ENCODE assay signal across 8 cellular contexts in the genomic region with DNA sequence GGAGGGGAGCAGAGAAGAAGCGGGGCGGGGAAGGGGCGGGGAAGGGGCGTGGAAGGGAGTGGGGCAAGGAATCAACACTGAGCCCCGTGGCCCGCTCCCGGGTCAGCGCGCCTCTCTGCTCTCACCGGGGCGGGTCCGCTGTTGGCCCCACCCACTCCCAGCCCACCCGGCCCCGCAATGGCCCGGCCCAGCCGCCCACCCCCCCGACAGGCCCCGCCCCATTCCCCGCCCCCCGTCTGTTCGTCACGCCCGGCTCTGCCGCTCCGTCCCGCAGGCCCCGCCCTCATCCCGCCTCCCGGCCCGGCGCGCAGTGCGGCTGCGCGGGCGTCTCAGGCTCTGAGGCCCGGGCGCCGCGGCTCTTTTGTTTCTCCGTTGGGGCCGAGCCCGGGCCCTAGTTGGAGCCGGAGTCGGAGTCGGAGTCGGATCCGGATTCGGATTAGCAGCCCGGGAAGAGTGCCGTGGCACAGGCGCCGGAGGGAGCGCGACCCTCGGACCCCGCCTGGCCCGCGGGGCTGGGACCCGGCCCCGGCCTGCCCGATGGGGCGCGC. TPM values are rescaled to one million over a fixed set of nuclear protein-coding genes. Genes with fewer than 3 reads are reported as not detected.
DNase-seq lines count a peak whose midpoint lies in the region; ATAC-seq and TF ChIP-seq lines count a peak whose summit lies in the region.

A gene (plus strand): TSS at position 310 of the 548 bp plus-strand sequence. CDS start 380 bp downstream, outside the sequence.

- peaks cover 32% of the 10 kb centered on the region for H3K79me2 ChIP-seq in PC-3 (ENCODE audit: low read length)

- no peaks in the 10 kb centered on the region for H3F3A ChIP-seq in PC-3 (ENCODE audit: low read length, unreplicated experiment)

- POLR2A ChIA-PET in PC-3 (lab: Charles Lee; ENCODE audit: unreplicated experiment), result no interaction called here

- CTCF ChIA-PET in PC-3 (lab: Charles Lee), result no interaction called here

- H3K4me3 ChIP-seq in PC-3 (ENCODE audit: low read length) (peak within 1 kb of the TSS; percentile 74), esophagus (ENCODE audit: low read depth in 1 of 2, low read length in 2 of 2) (peak within 1 kb of the TSS; percentile 57 to 70), muscle layer of colon (ENCODE audit: low read depth in 1 of 2, low read length in 2 of 2) (peak within 1 kb of the TSS; percentile 76 to 79)

- peak; percentile 80 for ATAC-seq in GM21723 (IDR thresholded peaks at IDR 0.05; ENCODE audit: unreplicated experiment)
- ATAC-seq in PC-3, result peak; percentile 56

- no peaks in the 10 kb centered on the region for H3K9me3 ChIP-seq in PC-3 (ENCODE audit: low read length)
- no peaks in the 10 kb centered on the region for H3K9me3 ChIP-seq in esophagus (ENCODE audit: control insufficient read depth in 2 of 2, insufficient read depth in 1 of 2, low read depth in 1 of 2, low read length in 1 of 2)
- no peaks in the 10 kb centered on the region for H3K9me3 ChIP-seq in muscle layer of colon (ENCODE audit: low read length)

- H3K9ac ChIP-seq in PC-3 (ENCODE audit: low read length), result peak within 1 kb of the TSS; percentile 79
- H3K9ac ChIP-seq in muscle layer of colon (ENCODE audit: low read length), result peak within 1 kb of the TSS; percentile 69

- no peaks in the 10 kb centered on the region for H3K9me2 ChIP-seq in PC-3 (replicated peaks; ENCODE audit: low read length)

- TF ChIP-seq CTCF in PC-3 (conservative IDR thresholded peaks at IDR 0.05; ENCODE audit: low read depth, low read length), result no peak

- peak within 1 kb of the TSS; percentile 88; the same call in 1 of the 2 replicates for H3K27ac ChIP-seq in PC-3 (ENCODE audit: low read length)
- H3K27ac ChIP-seq in esophagus (ENCODE audit: low read depth in 2 of 2, low read length in 1 of 2), result peak within 1 kb of the TSS; percentile 98 to 99
- H3K27ac ChIP-seq in muscle layer of colon (ENCODE audit: low read depth, low read length), result peak within 1 kb of the TSS; percentile 98

- no peaks in the 10 kb centered on the region for H4K20me1 ChIP-seq in PC-3 (ENCODE audit: low read length)

- H3K27me3 ChIP-seq in PC-3 (ENCODE audit: low read length) (no peaks in the 10 kb centered on the region), esophagus (ENCODE audit: control insufficient read depth in 1 of 2, insufficient read depth in 2 of 2, low read length in 2 of 2) (no peaks in the 10 kb centered on the region), muscle layer of colon (ENCODE audit: control insufficient read depth in 1 of 2, insufficient read depth in 2 of 2, low read length in 2 of 2) (no peaks in the 10 kb centered on the region)

- DNase-seq in DMS53 treated with DMSO at 0.1 percent for 48 hours (lab: John Stamatoyannopoulos, UW; ENCODE audit: unreplicated experiment) (peak; percentile 82), KBM-7 (peak; percentile 78), PC-3 (peak; percentile 96)
- DNase-seq in activated T-cell treated with anti-CD3 and anti-CD28 coated beads, Interleukin-2, amount 50 U/mL, for 1 hour, result peak; percentile 96
- DNase-seq in stimulated activated CD8-positive, alpha-beta memory T cell treated with anti-CD3 and anti-CD28 coated beads, Interleukin-7, amount 100 ng/mL, for 1 hour (ENCODE audit: low read depth in 2 of 2), result peak; percentile 85

- H3K4me1 ChIP-seq in PC-3 (ENCODE audit: insufficient read depth, low read length) (peaks cover 19% of the 10 kb centered on the region), esophagus (ENCODE audit: control insufficient read depth in 2 of 2, insufficient read depth in 2 of 2, low read length in 1 of 2) (peaks cover 4 to 8% of the 10 kb centered on the region in 2 donors), muscle layer of colon (ENCODE audit: insufficient read depth, low read length) (peaks cover 20% of the 10 kb centered on the region)

- intact Hi-C loops in PC-3 (cut with micrococcal nuclease), result loop anchor here (1.0 kb wide), 2 partner anchors 9 to 34 kb away; no protein-coding TSS in a partner anchor

- peak within 1 kb of the TSS; percentile 99 for H3K4me2 ChIP-seq in PC-3 (ENCODE audit: low read length)

- BruUV-seq in PC-3 (replicated peaks; lab: Mats Ljungman, UMichigan), result no TSS peak

- 0 to 1% methylated on average over 42 to 64 of the region's 64 CpGs for WGBS in esophagus, 2 donors

- H2AFZ ChIP-seq in PC-3 (ENCODE audit: low read length), result no peak within 1 kb of the TSS

- H3K36me3 ChIP-seq in PC-3 (ENCODE audit: low read depth, low read length), result no peaks in the 10 kb centered on the region
- H3K36me3 ChIP-seq in esophagus (ENCODE audit: control insufficient read depth in 2 of 2, insufficient read depth in 2 of 2, low read length in 1 of 2), result peaks cover 0 to 7% of the 10 kb centered on the region in 2 donors
- peaks cover 14% of the 10 kb centered on the region for H3K36me3 ChIP-seq in muscle layer of colon (ENCODE audit: insufficient read depth, low read length)

- in situ Hi-C loops in KBM-7 (cut with MboI; ENCODE audit: low pct_unique_long_range_greater_than_20kb, low sequenced_read_pairs), result no loop called here

RNA-seq across cellular contexts. Expression of the gene that starts here (rescaled TPM):
- 15.7 and 29.5 TPM in 2 replicates for total RNA-seq in PC-3 (2014; rRNA removed)
- 10 to 100 TPM; 11.5 to 31.6 TPM for polyA plus RNA-seq in esophagus

Comparison
In these comparisons a context has a peak if more than half of its experiments do, and no peak if none do; other contexts are left out.
1. Peak in every context shown above with its lines: DNase-seq, ATAC-seq, H3K4me3 ChIP-seq and H3K27ac ChIP-seq.